1 cellular context compared by ENCODE assay signal in genomic region chr14:21025374-21026151, GRCh38.
TF ChIP-seq lines count a peak whose summit lies in the region.

No MANE protein-coding gene starts in this region.

TF ChIP-seq in HepG2, 621 proteins besides CTCF, POLR2A, EP300 and RAD21:
- 0 out of 2 replicates have a peak, but pooled peaks have one; percentile 2 for TF ChIP-seq ZNF746 (CRISPR knock-in tag; IDR thresholded peaks at IDR 0.05)
- TF ChIP-seq ZNF350 (CRISPR knock-in tag; IDR thresholded peaks at IDR 0.05; ENCODE audit: borderline replicate concordance, low read depth), result no peak
- TF ChIP-seq ZBTB33 (CRISPR knock-in tag; IDR thresholded peaks at IDR 0.05), result 0 out of 2 replicates have a peak, but pooled peaks have one; percentile 19
- TF ChIP-seq JUND (CRISPR knock-in tag; IDR thresholded peaks at IDR 0.05), result no peak
- 0 out of 2 replicates have a peak, but pooled peaks have one; percentile 2 for TF ChIP-seq ZNF609 (CRISPR knock-in tag; IDR thresholded peaks at IDR 0.05; ENCODE audit: borderline replicate concordance)
- TF ChIP-seq ZBTB38 (CRISPR knock-in tag; IDR thresholded peaks at IDR 0.05), result 0 out of 2 replicates have a peak, but pooled peaks have one; percentile 2
- TF ChIP-seq SP5 (CRISPR knock-in tag; IDR thresholded peaks at IDR 0.05; ENCODE audit: borderline replicate concordance, low read depth), result no peak
- 0 out of 2 replicates have a peak, but pooled peaks have one; percentile 8 for TF ChIP-seq ZBTB7A (CRISPR knock-in tag; IDR thresholded peaks at IDR 0.05)
- TF ChIP-seq HNF1B (CRISPR knock-in tag; IDR thresholded peaks at IDR 0.05), result peak; percentile 31; the same call in 1 of the 2 replicates
- no peak for TF ChIP-seq MYPOP (CRISPR knock-in tag; IDR thresholded peaks at IDR 0.05)
- TF ChIP-seq PRDM15 (CRISPR knock-in tag; IDR thresholded peaks at IDR 0.05), result no peak
- no peak for TF ChIP-seq MAFK (conservative IDR thresholded peaks at IDR 0.05 in 1 of 2, IDR thresholded peaks at IDR 0.05 in 1 of 2; ENCODE audit: low read length in 2 of 2)
- TF ChIP-seq TRIM22 (IDR thresholded peaks at IDR 0.05), result no peak
- no peak for TF ChIP-seq CHCHD3 (CRISPR knock-in tag; IDR thresholded peaks at IDR 0.05)
- no peak for TF ChIP-seq ZBTB44 (CRISPR knock-in tag; IDR thresholded peaks at IDR 0.05)
- no peak for TF ChIP-seq GTF3A (CRISPR knock-in tag; conservative IDR thresholded peaks at IDR 0.05)
- TF ChIP-seq SP4 (CRISPR knock-in tag; IDR thresholded peaks at IDR 0.05), result 0 out of 2 replicates have a peak, but pooled peaks have one; percentile 22
- no peak for TF ChIP-seq DDIT3 (CRISPR knock-in tag; IDR thresholded peaks at IDR 0.05)
